Comparison of ENCODE assay signal across 15 cellular contexts in the genomic region with DNA sequence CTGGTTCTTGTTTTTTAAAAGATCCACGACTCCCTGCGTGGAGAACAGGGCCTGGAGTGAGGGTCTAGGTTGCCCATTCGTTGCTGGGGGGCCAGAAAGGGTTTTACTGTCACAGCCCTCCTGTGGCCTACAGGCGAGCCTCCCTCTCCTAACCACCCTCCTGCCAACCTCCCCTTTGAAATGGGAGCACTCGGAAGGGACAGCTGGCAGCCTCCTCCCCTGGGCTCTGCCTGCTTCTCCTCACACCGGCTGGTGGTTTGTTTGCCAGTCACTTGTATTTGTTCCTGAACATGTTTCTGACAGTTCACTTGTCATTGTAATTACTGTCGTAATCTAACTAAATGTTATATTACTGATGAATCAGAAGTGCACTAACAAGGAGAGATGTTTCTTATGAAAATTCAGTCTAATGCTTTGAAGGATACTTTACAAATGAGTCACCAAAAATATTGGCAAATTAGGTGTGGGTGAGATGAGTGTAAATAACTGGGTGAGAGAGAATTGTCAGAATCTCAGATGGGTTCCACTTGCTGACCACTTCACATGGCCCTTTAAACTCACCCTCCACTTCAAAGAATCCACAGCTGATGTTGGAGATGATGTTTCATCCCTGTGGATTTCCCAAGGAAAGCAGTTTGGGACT. TPM values are rescaled to one million over a fixed set of nuclear protein-coding genes. Genes with fewer than 3 reads are reported as not detected.
A peak's percentile ranks its signal among the peaks of the same experiment; 100 is the strongest.
DNase-seq lines count a peak whose midpoint lies in the region; ATAC-seq and TF ChIP-seq lines count a peak whose summit lies in the region.
"Had no signal": no experiment of that assay in that cellular context is flagged by ENCODE, and none has a peak within 500 bp of the region (broad histone marks: within the 10 kb centered on the region; RNA-seq: fewer than 3 reads in every experiment).

No MANE protein-coding gene starts in this region.

- TF ChIP-seq POLR2A in ovary (IDR thresholded peaks at IDR 0.05): no peak

- H3K4me3 ChIP-seq in AG10803 (ENCODE audit: low read length) (no peak overlapping the region), ovary (no peak overlapping the region)
- H3K4me3 ChIP-seq: prostate gland had no signal

- H3K27me3 ChIP-seq in ovary: no peaks in the 10 kb centered on the region

- no peaks in the 10 kb centered on the region for H3K4me1 ChIP-seq in ovary (ENCODE audit: insufficient read depth)
- H3K4me1 ChIP-seq: prostate gland had no signal

- TF ChIP-seq CTCF in AG10803 (conservative IDR thresholded peaks at IDR 0.05; ENCODE audit: low read length): no peak
- no peak for TF ChIP-seq CTCF in ovary (IDR thresholded peaks at IDR 0.05)

- intact Hi-C loops in ovary (cut with DNase I): no loop called here

- peak; percentile 6 for DNase-seq in AG10803 (ENCODE audit: low read depth)
- peak; percentile 13 for DNase-seq in M059J (ENCODE audit: low read depth)
- peak; percentile 63 for DNase-seq in NCI-H345 treated with DMSO at 0.1 percent for 48 hours (lab: John Stamatoyannopoulos, UW; ENCODE audit: unreplicated experiment)
- peak; percentile 17 for DNase-seq in astrocyte of the hippocampus (ENCODE audit: low read depth, low spot score)
- no peak for DNase-seq in ovary
- DNase-seq: activated CD8-positive, alpha-beta T cell treated with anti-CD3 and anti-CD28 coated beads for 36 hours; Calu3; Kasumi-1; SIG-M5 had no signal

- no peaks in the 10 kb centered on the region for H3K9me3 ChIP-seq in ovary
- H3K9me3 ChIP-seq: prostate gland had no signal

- no peak for TF ChIP-seq EP300 in ovary (IDR thresholded peaks at IDR 0.05)

- no peak for ATAC-seq in GM19395 (IDR thresholded peaks at IDR 0.05; ENCODE audit: unreplicated experiment)
- ATAC-seq in GM18868 (IDR thresholded peaks at IDR 0.05; ENCODE audit: unreplicated experiment): no peak
- no peak for ATAC-seq in GM21526 (IDR thresholded peaks at IDR 0.05; ENCODE audit: low FRiP score, unreplicated experiment)
- ATAC-seq: activated CD8-positive, alpha-beta T cell treated with anti-CD3 and anti-CD28 coated beads for 36 hours; activated T-helper 17 cell treated with anti-CD3 and anti-CD28 coated beads, Interleukin-2, amount 50 U/mL, for 72 hours; left lobe of liver had no signal

- WGBS in ovary, 3 donors: 48 to 54% (median 50%) methylated on average over 7 of the region's 7 CpGs

- H3K36me3 ChIP-seq in ovary: no peaks in the 10 kb centered on the region
- H3K36me3 ChIP-seq: prostate gland had no signal

- no peak overlapping the region for H3K27ac ChIP-seq in ovary
- H3K27ac ChIP-seq: prostate gland had no signal

RNA-seq across cellular contexts. Expression of gene SPPL2C, which starts 2.7 kb away (rescaled TPM):
- not detected in 2 replicates for total RNA-seq in M059J (2014; rRNA removed; shearing (Covaris generic))
- total RNA-seq in ovary: not detected
- not detected for polyA plus RNA-seq in ovary
- total RNA-seq: activated CD8-positive, alpha-beta T cell treated with anti-CD3 and anti-CD28 coated beads for 36 hours; activated T-helper 17 cell treated with anti-CD3 and anti-CD28 coated beads, Interleukin-2, amount 50 U/mL, for 72 hours; Calu3; left lobe of liver had no signal

RNA-seq across cellular contexts. Expression of gene MAPT, which starts 52.4 kb away (rescaled TPM):
- total RNA-seq in M059J (2014; rRNA removed; shearing (Covaris generic)): 0.15 and 0.20 TPM in 2 replicates
- 1 to 10 TPM in 4 of 7 donors, under 1 TPM in 3; 0.57 to 2.2 (median 1.1) TPM for total RNA-seq in ovary
- polyA plus RNA-seq in ovary: 1 to 10 TPM in 1 of 2 donors, under 1 TPM in 1; 0.40 to 2.2 TPM

RNA-seq across cellular contexts. Expression of gene CRHR1, which starts 57.9 kb away (rescaled TPM):
- not detected in 2 replicates for total RNA-seq in M059J (2014; rRNA removed; shearing (Covaris generic))
- total RNA-seq in ovary: 1 to 10 TPM in 2 of 7 donors, under 1 TPM in 3, not detected in 2; 0.32 to 1.4 (median 0.89) TPM
- polyA plus RNA-seq in ovary: under 1 TPM; 0.10 to 0.32 TPM
- total RNA-seq: activated CD8-positive, alpha-beta T cell treated with anti-CD3 and anti-CD28 coated beads for 36 hours; Calu3; left lobe of liver had no signal

Comparison
In these comparisons a context has a peak if more than half of its experiments do, and no peak if none do; other contexts are left out.
1. DNase-seq: peak in AG10803 (single experiment), M059J (single experiment), NCI-H345 treated with DMSO at 0.1 percent for 48 hours (single experiment) and astrocyte of the hippocampus (single experiment); none in ovary (0 of 5).